ENCODE assay signal across 8 cellular contexts in genomic region chr2:143937563-143938346, GRCh38.
A peak's percentile ranks its signal among the peaks of the same experiment; 100 is the strongest.
DNase-seq lines count a peak whose midpoint lies in the region; ATAC-seq, FAIRE-seq and TF ChIP-seq lines count a peak whose summit lies in the region.

No MANE protein-coding gene starts in this region.

- TF ChIP-seq CTCF in GM12865 (IDR thresholded peaks at IDR 0.05; ENCODE audit: insufficient read depth, low read depth, low read length, missing control alignments) (no peak), HFF-Myc (IDR thresholded peaks at IDR 0.05; ENCODE audit: low read depth, low read length, missing control alignments) (no peak), Panc1 (IDR thresholded peaks at IDR 0.05) (no peak), fibroblast of pulmonary artery (IDR thresholded peaks at IDR 0.05; ENCODE audit: low read length, missing control alignments) (no peak), pancreas (IDR thresholded peaks at IDR 0.05) (no peak)

- in situ Hi-C loops in Panc1 (cut with HindIII; ENCODE audit: low pct_unique_long_range_greater_than_20kb, low sequenced_read_pairs) = no loop called here

- H3K4me1 ChIP-seq in Panc1 (ENCODE audit: control insufficient read depth, insufficient read depth, low read length) (no peaks in the 10 kb centered on the region), pancreas (peaks cover 0 to 23% (median 19%) of the 10 kb centered on the region in 3 donors)

- H3K36me3 ChIP-seq in Panc1 (ENCODE audit: control insufficient read depth, insufficient read depth, low read length) = no peaks in the 10 kb centered on the region
- no peaks in the 10 kb centered on the region for H3K36me3 ChIP-seq in pancreas

- 20 to 24% methylated on average over 20 of the region's 20 CpGs for WGBS in pancreas, 2 donors

- ATAC-seq in Panc1 = 0 out of 2 replicates have a peak, but pooled peaks have one; percentile 47
- peak in 1 of 4 donors; percentile 4 for ATAC-seq in pancreas
- no peak for ATAC-seq in HG03439 (IDR thresholded peaks at IDR 0.05; ENCODE audit: unreplicated experiment)

- peaks cover 30% of the 10 kb centered on the region for H3K27me3 ChIP-seq in Panc1 (ENCODE audit: control insufficient read depth, insufficient read depth, low read length)
- H3K27me3 ChIP-seq in pancreas = no peaks in the 10 kb centered on the region

- intact Hi-C loops in Panc1 (cut with micrococcal nuclease; ENCODE audit: unreplicated experiment) = no loop called here
- intact Hi-C loops in pancreas (cut with DNase I) = no loop called here

- H3K9me3 ChIP-seq in Panc1 (ENCODE audit: control insufficient read depth, insufficient read depth, low read depth, low read length) = no peaks in the 10 kb centered on the region
- H3K9me3 ChIP-seq in pancreas = no peaks in the 10 kb centered on the region

- POLR2A ChIA-PET in Panc1 (lab: Charles Lee) = no interaction called here

- FAIRE-seq in pancreas (lab: Jason Lieb, UNC) = no peak

- CTCF ChIA-PET in Panc1 (lab: Charles Lee) = no interaction called here

- no TSS peak for BruUV-seq in Panc1 (replicated peaks; lab: Mats Ljungman, UMichigan)

- H3K4me3 ChIP-seq in GM12865 (ENCODE audit: low read depth, low read length) = peak overlapping the region; percentile 41
- peak overlapping the region; percentile 42 for H3K4me3 ChIP-seq in HFF-Myc (replicated peaks; ENCODE audit: low read depth, low read length)
- peak overlapping the region in 1 of 2 experiments; percentile 28; a peak in 3 of 4 replicates for H3K4me3 ChIP-seq in Panc1 (ENCODE audit: low read depth in 2 of 2, low read length in 2 of 2)
- H3K4me3 ChIP-seq in fibroblast of pulmonary artery (replicated peaks; ENCODE audit: low read depth, low read length) = peak overlapping the region; percentile 54
- peak overlapping the region; percentile 9 to 63 (median 40) for H3K4me3 ChIP-seq in pancreas

- H3K27ac ChIP-seq in Panc1 (ENCODE audit: low read length) (no peak overlapping the region), pancreas (peak overlapping the region in 3 of 4 donors; percentile 30 to 61 (median 60))

- DNase-seq in GM12865 (ENCODE audit: low read depth) (no peak), HFF-Myc (ENCODE audit: extremely low read depth, low read depth) (no peak), Panc1 (ENCODE audit: low read depth, low spot score) (no peak), fibroblast of pulmonary artery (ENCODE audit: low read depth) (no peak), pancreas (no peak), NCI-H774 (lab: John Stamatoyannopoulos, UW) (no peak), HK-2 (ENCODE audit: unreplicated experiment) (no peak)
